ENCODE assay signal across 14 cellular contexts in the genomic region with DNA sequence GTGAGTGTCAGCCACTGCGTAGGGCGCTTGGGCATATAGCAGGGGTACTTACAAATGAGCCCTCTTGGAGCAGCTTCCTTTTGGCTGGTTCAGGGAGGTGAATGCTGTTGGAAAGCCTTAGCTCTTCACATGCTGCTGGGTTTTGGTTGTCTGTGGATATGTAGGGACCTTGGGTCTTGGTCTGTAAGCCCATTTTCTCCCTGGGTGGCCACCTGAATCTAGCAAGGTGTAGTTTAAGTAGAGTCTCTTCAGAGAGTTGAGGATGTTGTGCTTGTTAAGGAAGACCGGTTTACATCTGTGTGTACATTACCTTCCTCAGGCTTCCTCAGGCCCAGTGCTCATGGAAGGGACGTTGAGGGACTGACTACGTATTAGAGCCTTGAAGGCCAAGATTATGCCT. TPM values are rescaled to one million over a fixed set of nuclear protein-coding genes. Genes with fewer than 3 reads are reported as not detected.
A peak's percentile ranks its signal among the peaks of the same experiment; 100 is the strongest.
DNase-seq lines count a peak whose midpoint lies in the region; ATAC-seq and TF ChIP-seq lines count a peak whose summit lies in the region.
"Had no signal": no experiment of that assay in that cellular context is flagged by ENCODE, and none has a peak within 500 bp of the region (broad histone marks: within the 10 kb centered on the region; RNA-seq: fewer than 3 reads in every experiment).

No MANE protein-coding gene starts in this region.

- H3K27ac Mint-ChIP-seq in H9 (peak overlapping the region; percentile 68 to 99 (median 95)), T-helper 17 cell (peak overlapping the region; percentile 57), endodermal cell (peak overlapping the region; percentile 26)
- H3K27ac Mint-ChIP-seq: CD14-positive monocyte; CD8-positive, alpha-beta T cell had no signal

- H3K4me1 ChIP-seq in H9 (ENCODE audit: insufficient read depth, low read length) (no peaks in the 10 kb centered on the region; the same call in 1 of the 2 replicates), endodermal cell (ENCODE audit: control insufficient read depth, insufficient read depth, low read length) (no peaks in the 10 kb centered on the region), iPS-20b (ENCODE audit: insufficient read depth, low read length) (peaks cover 18% of the 10 kb centered on the region)

- no peak overlapping the region for H2BK20ac ChIP-seq in H9 (ENCODE audit: low read depth, low read length, poor library complexity, severe bottlenecking)

- H3K9ac ChIP-seq in H9 (ENCODE audit: extremely low read depth, insufficient read length, low read length) (no peak overlapping the region), endodermal cell (ENCODE audit: extremely low read depth, low read length, poor library complexity, severe bottlenecking) (no peak overlapping the region), iPS-20b (ENCODE audit: low read depth, low read length) (0 out of 2 replicates have a peak overlapping the region, but pooled peaks have one; percentile 49)

- no peak overlapping the region for H2BK15ac ChIP-seq in H9 (ENCODE audit: low read depth, low read length)

- H3K4me1 Mint-ChIP-seq in H9: peaks cover 18 to 34% of the 10 kb centered on the region in 2 experiments
- peaks cover 8% of the 10 kb centered on the region for H3K4me1 Mint-ChIP-seq in T-helper 17 cell
- H3K4me1 Mint-ChIP-seq in endodermal cell: peaks cover 11% of the 10 kb centered on the region
- H3K4me1 Mint-ChIP-seq: CD14-positive monocyte had no signal

- DNase-seq in H9 (peak; percentile 52), T-helper 17 cell (no peak), endodermal cell (peak; percentile 63), activated T-cell treated with anti-CD3 and anti-CD28 coated beads for 4 hours (no peak), DMS79 (lab: John Stamatoyannopoulos, UW) (no peak), MV-4-11 (lab: John Stamatoyannopoulos, UW) (no peak)
- DNase-seq: CD8-positive, alpha-beta T cell; COR-L47; DMS153; DND-41; GF-D8 had no signal

- H4K20me1 ChIP-seq in H9 (ENCODE audit: control insufficient read depth, insufficient read depth, insufficient read length): no peaks in the 10 kb centered on the region

- no peak overlapping the region for H3K14ac ChIP-seq in H9 (ENCODE audit: insufficient read depth, low read length)

- TF ChIP-seq CTCF in H9 (conservative IDR thresholded peaks at IDR 0.05): no peak
- TF ChIP-seq CTCF in endodermal cell (conservative IDR thresholded peaks at IDR 0.05): no peak

- H3K4me3 Mint-ChIP-seq in H9 (peak overlapping the region in 1 of 2 experiments; percentile 47; a peak in 2 of 5 replicates), T-helper 17 cell (no peak overlapping the region), endodermal cell (no peak overlapping the region)
- H3K4me3 Mint-ChIP-seq: CD14-positive monocyte; CD8-positive, alpha-beta T cell had no signal

- H3K27me3 ChIP-seq in H9 (ENCODE audit: insufficient read depth, low read length) (no peaks in the 10 kb centered on the region), endodermal cell (ENCODE audit: control insufficient read depth, insufficient read depth, low read length, poor library complexity, severe bottlenecking) (no peaks in the 10 kb centered on the region), iPS-20b (ENCODE audit: insufficient read depth, low read length) (no peaks in the 10 kb centered on the region)

- no peak for ATAC-seq in T-helper 17 cell
- no peak for ATAC-seq in GM19395 (IDR thresholded peaks at IDR 0.05; ENCODE audit: unreplicated experiment)
- ATAC-seq: CD8-positive, alpha-beta T cell had no signal

- H3K79me1 ChIP-seq in H9 (ENCODE audit: insufficient read depth, low read depth, low read length, poor library complexity, severe bottlenecking): no peaks in the 10 kb centered on the region

- no peak overlapping the region for H2BK120ac ChIP-seq in H9 (ENCODE audit: low read depth, low read length, poor library complexity, severe bottlenecking)

- no peak overlapping the region for H4K5ac ChIP-seq in H9 (ENCODE audit: insufficient read length, low read depth, low read length)

- H3K4me3 ChIP-seq in endodermal cell (ENCODE audit: low read length) (no peak overlapping the region), iPS-20b (ENCODE audit: low read length) (peak overlapping the region; percentile 54)

- WGBS in H9 (ENCODE audit: extremely low coverage, insufficient read length, low lambda C conversion rate): no CpG with 5 or more reads among the region's 5 CpGs
- 40 to 82% methylated on average over 1 to 5 of the region's 5 CpGs for WGBS in endodermal cell (ENCODE audit: insufficient coverage in 1 of 2, insufficient read length in 1 of 2), 2 experiments

- H3K27me3 Mint-ChIP-seq in H9 (ENCODE audit: low read depth) (no peaks in the 10 kb centered on the region), T-helper 17 cell (no peaks in the 10 kb centered on the region), endodermal cell (ENCODE audit: insufficient read depth) (no peaks in the 10 kb centered on the region)

- H3K23me2 ChIP-seq in H9 (ENCODE audit: insufficient read length, low read depth, low read length, poor library complexity, severe bottlenecking): no peaks in the 10 kb centered on the region

- peaks cover 62 to 92% (median 85%) of the 10 kb centered on the region in 3 experiments for H3K36me3 Mint-ChIP-seq in H9 (ENCODE audit: insufficient read depth in 1 of 3, low read depth in 3 of 3)
- H3K36me3 Mint-ChIP-seq in T-helper 17 cell (ENCODE audit: low read depth): peaks cover 8% of the 10 kb centered on the region
- H3K36me3 Mint-ChIP-seq in endodermal cell (ENCODE audit: low read depth): peaks cover 84% of the 10 kb centered on the region

- H4K8ac ChIP-seq in H9 (replicated peaks; ENCODE audit: insufficient read length, low read depth, low read length): no peak overlapping the region

- H3K79me2 ChIP-seq in H9 (ENCODE audit: insufficient read depth, low read length): no peaks in the 10 kb centered on the region

- H3K27ac ChIP-seq in H9 (ENCODE audit: insufficient read length, low read depth, low read length) (peak overlapping the region; percentile 1), endodermal cell (ENCODE audit: low read depth, low read length) (no peak overlapping the region), iPS-20b (ENCODE audit: low read length) (peak overlapping the region; percentile 67)

- no peak overlapping the region for H2BK5ac ChIP-seq in H9 (ENCODE audit: insufficient read length, low read length)

- H3K36me3 ChIP-seq in endodermal cell (ENCODE audit: control insufficient read depth, insufficient read depth, low read length) (peaks cover 95% of the 10 kb centered on the region), iPS-20b (ENCODE audit: insufficient read depth, low read depth, low read length) (peaks cover 95% of the 10 kb centered on the region)

- H3K23ac ChIP-seq in H9 (ENCODE audit: insufficient read length, low read depth, low read length): no peak overlapping the region

- H3K4ac ChIP-seq in H9 (ENCODE audit: low read depth, low read length): no peak overlapping the region

- H3T11ph ChIP-seq in H9 (ENCODE audit: low read length): no peak overlapping the region

- no peaks in the 10 kb centered on the region for H3K9me3 Mint-ChIP-seq in H9
- H3K9me3 Mint-ChIP-seq in endodermal cell: no peaks in the 10 kb centered on the region
- H3K9me3 Mint-ChIP-seq: CD14-positive monocyte; CD8-positive, alpha-beta T cell had no signal

- peak overlapping the region; percentile 1 for H3K4me2 ChIP-seq in H9 (ENCODE audit: insufficient read depth, insufficient read length, low read length)

- H3K56ac ChIP-seq in H9 (ENCODE audit: insufficient read length, low read depth, low read length): no peak overlapping the region

- no peak overlapping the region for H2AK5ac ChIP-seq in H9 (ENCODE audit: insufficient read length, low read length)

- H2BK12ac ChIP-seq in H9 (ENCODE audit: insufficient read length, low read depth, low read length): no peak overlapping the region

- H2AFZ ChIP-seq in H9 (ENCODE audit: low read length): no peak overlapping the region

- no peak overlapping the region for H4K91ac ChIP-seq in H9 (ENCODE audit: insufficient read length, low read depth, low read length)

- H3K9me3 ChIP-seq in H9 (ENCODE audit: control insufficient read depth, low read depth, low read length): no peaks in the 10 kb centered on the region
- no peaks in the 10 kb centered on the region for H3K9me3 ChIP-seq in T-helper 17 cell (ENCODE audit: control insufficient read depth, low read length, poor library complexity, severe bottlenecking)
- H3K9me3 ChIP-seq in endodermal cell (ENCODE audit: control insufficient read depth, low read length): no peaks in the 10 kb centered on the region
- no peaks in the 10 kb centered on the region for H3K9me3 ChIP-seq in iPS-20b (ENCODE audit: insufficient read depth, low read depth, low read length)

- no peak overlapping the region for H3K18ac ChIP-seq in H9 (ENCODE audit: insufficient read length, low read depth, low read length)

RNA-seq across cellular contexts. Expression of a gene that starts 9.8 kb away (rescaled TPM):
- total RNA-seq in H9 (2021): 77.9 and 81.7 TPM in 2 replicates
- 10 to 100 TPM; 37.2 to 37.5 TPM for total RNA-seq in T-helper 17 cell
- 10 to 100 TPM; 54.7 to 74.4 TPM for total RNA-seq in endodermal cell
- polyA plus RNA-seq in endodermal cell (2013, experiment 1 of 2): 54.6 TPM
- polyA plus RNA-seq in endodermal cell (2013, experiment 2 of 2): 47.6 TPM

RNA-seq across cellular contexts. Expression of a gene that starts 47.6 kb away (rescaled TPM):
- total RNA-seq in H9 (2021): 6.2 and 8.3 TPM in 2 replicates
- total RNA-seq in T-helper 17 cell: 10 to 100 TPM; 19.8 to 24.9 TPM
- 10 to 100 TPM; 15.5 to 15.9 TPM for total RNA-seq in endodermal cell
- polyA plus RNA-seq in endodermal cell (2013, experiment 1 of 2): 22.0 TPM
- polyA plus RNA-seq in endodermal cell (2013, experiment 2 of 2): 22.3 TPM

Comparison
In these comparisons a context has a peak if more than half of its experiments do, and no peak if none do; other contexts are left out.
1. DNase-seq: peak in H9 (single experiment) and endodermal cell (single experiment); none in T-helper 17 cell (0 of 3), activated T-cell treated with anti-CD3 and anti-CD28 coated beads for 4 hours (single experiment), DMS79 (single experiment) and MV-4-11 (single experiment).
2. H3K27ac Mint-ChIP-seq: peak in every context shown above with its lines; median percentile 95 in H9; 57 in T-helper 17 cell; 26 in endodermal cell.